Comparison of ENCODE assay signal across 8 cellular contexts in the genomic region with DNA sequence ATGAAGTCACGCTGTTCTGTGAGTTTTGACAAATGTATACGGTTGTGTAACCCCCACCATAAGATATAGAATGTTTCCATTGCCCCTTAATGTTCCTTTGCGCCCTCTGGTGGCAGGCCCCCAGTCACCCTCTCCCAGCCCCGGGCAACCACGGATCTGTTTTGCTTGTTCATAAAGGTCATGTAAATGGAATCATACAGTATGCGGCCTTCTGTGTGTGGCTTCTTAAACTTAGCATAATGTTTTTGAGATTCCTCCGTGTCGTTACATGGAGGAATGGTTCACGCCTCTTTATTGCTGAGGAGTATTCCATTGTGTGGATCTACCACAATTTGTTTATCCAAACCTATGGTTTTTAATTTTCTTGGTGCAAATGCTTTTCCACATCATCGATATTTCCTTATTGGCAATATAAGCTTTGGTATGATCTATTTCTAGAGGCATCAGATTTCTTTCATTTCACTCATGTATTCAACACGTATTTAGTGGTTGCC. TPM values are rescaled to one million over a fixed set of nuclear protein-coding genes. Genes with fewer than 3 reads are reported as not detected.
DNase-seq lines count a peak whose midpoint lies in the region; ATAC-seq and TF ChIP-seq lines count a peak whose summit lies in the region.

No MANE protein-coding gene starts in this region.

- H3K27ac ChIP-seq in Peyer's patch, result no peak overlapping the region

- TF ChIP-seq CTCF in Peyer's patch (IDR thresholded peaks at IDR 0.05) (peak; percentile 40 to 88 (median 72)), fibroblast of the aortic adventitia (IDR thresholded peaks at IDR 0.05; ENCODE audit: insufficient read depth, low read length) (peak; percentile 78), osteocyte (IDR thresholded peaks at IDR 0.05) (peak; percentile 72), type B pancreatic cell (conservative IDR thresholded peaks at IDR 0.05) (peak; percentile 82)

- no peaks in the 10 kb centered on the region for H3K4me1 ChIP-seq in Peyer's patch

- no peak overlapping the region for H3K4me3 ChIP-seq in Peyer's patch
- H3K4me3 ChIP-seq in fibroblast of the aortic adventitia (ENCODE audit: low read depth, low read length), result no peak overlapping the region

- H3K27me3 Mint-ChIP-seq in osteocyte (ENCODE audit: unreplicated experiment) (no peaks in the 10 kb centered on the region), type B pancreatic cell (no peaks in the 10 kb centered on the region)

- ATAC-seq in HG03520 (IDR thresholded peaks at IDR 0.05; ENCODE audit: unreplicated experiment), result peak; percentile 64

- H3K9me3 ChIP-seq in Peyer's patch, result no peaks in the 10 kb centered on the region

- H3K36me3 ChIP-seq in Peyer's patch, result no peaks in the 10 kb centered on the region

- H3K36me3 Mint-ChIP-seq in osteocyte (ENCODE audit: unreplicated experiment), result no peaks in the 10 kb centered on the region
- peaks cover 16% of the 10 kb centered on the region for H3K36me3 Mint-ChIP-seq in type B pancreatic cell

- DNase-seq in NCI-H345 (lab: John Stamatoyannopoulos, UW) (peak; percentile 52), NCI-H345 treated with DMSO at 0.1 percent for 48 hours (lab: John Stamatoyannopoulos, UW; ENCODE audit: unreplicated experiment) (no peak), Peyer's patch (peak; percentile 74 to 89 (median 80)), activated T-helper 1 cell treated with Interleukin-2 at 50 U/mL for 16 hours (ENCODE audit: low read depth) (peak; percentile 60), fibroblast of the aortic adventitia (ENCODE audit: low read depth) (peak; percentile 44), osteocyte (ENCODE audit: extremely low spot score, unreplicated experiment) (no peak), type B pancreatic cell (ENCODE audit: extremely low spot score, unreplicated experiment) (no peak)

- no peak for TF ChIP-seq POLR2A in Peyer's patch (IDR thresholded peaks at IDR 0.05)

- H3K27me3 ChIP-seq in Peyer's patch, result no peaks in the 10 kb centered on the region

- H3K4me3 Mint-ChIP-seq in osteocyte (ENCODE audit: unreplicated experiment) (no peak overlapping the region), type B pancreatic cell (no peak overlapping the region)

- no peak overlapping the region for H3K27ac Mint-ChIP-seq in osteocyte (ENCODE audit: unreplicated experiment)
- H3K27ac Mint-ChIP-seq in type B pancreatic cell, result peak overlapping the region; percentile 63

- H3K9me3 Mint-ChIP-seq in osteocyte (ENCODE audit: unreplicated experiment) (no peaks in the 10 kb centered on the region), type B pancreatic cell (no peaks in the 10 kb centered on the region)

- H3K4me1 Mint-ChIP-seq in osteocyte (ENCODE audit: unreplicated experiment), result no peaks in the 10 kb centered on the region
- H3K4me1 Mint-ChIP-seq in type B pancreatic cell (ENCODE audit: unreplicated experiment), result no peaks in the 10 kb centered on the region

RNA-seq across cellular contexts. Expression of gene LYRM2, which starts 28.4 kb away (rescaled TPM):
- total RNA-seq in Peyer's patch (10 to 100 TPM; 10.3 to 24.8 (median 11.5) TPM), fibroblast of the aortic adventitia (ENCODE audit: low replicate concordance) (19.6 and 35.5 TPM in 2 replicates), osteocyte (32.0 and 34.4 TPM in 2 replicates), type B pancreatic cell (ENCODE audit: low replicate concordance) (32.9 and 37.7 TPM in 2 replicates)

Comparison
In these comparisons a context has a peak if more than half of its experiments do, and no peak if none do; other contexts are left out.
1. DNase-seq: peak in NCI-H345 (single experiment), Peyer's patch (3 of 3), activated T-helper 1 cell treated with Interleukin-2 at 50 U/mL for 16 hours (single experiment) and fibroblast of the aortic adventitia (single experiment); none in NCI-H345 treated with DMSO at 0.1 percent for 48 hours (single experiment), osteocyte (single experiment) and type B pancreatic cell (single experiment).
2. Peak in every context shown above with its lines, with median percentiles within 50 percentile points of each other: CTCF ChIP-seq.